17 cellular contexts compared by ENCODE assay signal in the genomic region with DNA sequence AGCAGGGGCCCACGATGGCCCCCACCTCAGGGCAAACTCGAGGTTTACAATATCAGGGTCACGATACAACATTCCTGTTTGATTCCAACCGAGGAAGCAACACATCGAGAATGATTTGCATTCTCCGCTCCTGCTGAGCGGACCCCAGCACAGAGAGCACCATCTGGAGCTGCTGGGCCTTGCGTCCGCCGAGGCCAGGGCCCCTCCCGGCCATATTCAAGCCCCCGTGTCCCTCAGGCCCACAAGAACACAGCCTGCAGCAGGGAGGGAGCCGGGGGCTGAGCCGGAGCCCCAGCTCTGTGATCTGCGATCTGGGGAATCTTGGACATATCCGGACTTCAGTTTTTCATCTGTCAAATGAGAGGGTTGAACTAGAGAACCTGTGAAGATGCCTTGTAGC.
DNase-seq lines count a peak whose midpoint lies in the region; ATAC-seq, FAIRE-seq and TF ChIP-seq lines count a peak whose summit lies in the region.
"Had no signal": no experiment of that assay in that cellular context is flagged by ENCODE, and none has a peak within 500 bp of the region (broad histone marks: within the 10 kb centered on the region; RNA-seq: fewer than 3 reads in every experiment).

No MANE protein-coding gene starts in this region.

- no peak overlapping the region for H3K14ac ChIP-seq in IMR-90 (replicated peaks; ENCODE audit: low read depth, low read length)

- no peak for TF ChIP-seq POLR2A in IMR-90 (IDR thresholded peaks at IDR 0.05; ENCODE audit: low read depth, low read length)
- no peak for TF ChIP-seq POLR2A in spleen (IDR thresholded peaks at IDR 0.05)

- no peak for ATAC-seq in IMR-90 (ENCODE audit: low read depth)
- no peak for ATAC-seq in HG03521 (IDR thresholded peaks at IDR 0.05; ENCODE audit: unreplicated experiment)

- H3K4me3 Mint-ChIP-seq in dendritic cell treated with granulocyte-macrophage colony-stimulating factor and Interleukin-4, amounts not matched to agents 40 ng/mL and 50 ng/mL, for 4 days: no peak overlapping the region
- H3K4me3 Mint-ChIP-seq in activated naive CD4-positive, alpha-beta T cell treated with anti-CD3 and anti-CD28 coated beads for 36 hours: no peak overlapping the region

- H2BK5ac ChIP-seq in IMR-90 (ENCODE audit: low read depth, low read length, poor library complexity, severe bottlenecking) (no peak overlapping the region), mesendoderm (ENCODE audit: low read length) (no peak overlapping the region)

- DNase-seq in IMR-90: no peak
- DNase-seq in mesendoderm: no peak
- DNase-seq in spleen: peak; percentile 25
- no peak for DNase-seq in BE2C
- no peak for DNase-seq in small intestine
- no peak for DNase-seq in activated naive CD4-positive, alpha-beta T cell treated with anti-CD3 and anti-CD28 coated beads for 36 hours
- DNase-seq: Caco-2, DMS153, GOT3, NCI-H1092, NCI-H2081, NCI-H510A, NCI-H82, PC-9 had no signal

- H3K4ac ChIP-seq in IMR-90 (ENCODE audit: low read depth, low read length) (no peak overlapping the region), mesendoderm (ENCODE audit: low read depth, low read length) (no peak overlapping the region)

- intact Hi-C loops in IMR-90 (cut with micrococcal nuclease): no loop called here
- intact Hi-C loops in dendritic cell treated with granulocyte-macrophage colony-stimulating factor and Interleukin-4, amounts not matched to agents 40 ng/mL and 50 ng/mL, for 4 days (cut with micrococcal nuclease): loop anchor here (5.0 kb wide), 1 partner anchor 140 kb away; no protein-coding TSS in a partner anchor
- intact Hi-C loops in spleen (cut with DNase I; ENCODE audit: low total_unique reads): no loop called here
- intact Hi-C loops in activated naive CD4-positive, alpha-beta T cell treated with anti-CD3 and anti-CD28 coated beads for 36 hours (cut with micrococcal nuclease): no loop called here

- no peaks in the 10 kb centered on the region for H3K27me3 Mint-ChIP-seq in dendritic cell treated with granulocyte-macrophage colony-stimulating factor and Interleukin-4, amounts not matched to agents 40 ng/mL and 50 ng/mL, for 4 days
- no peaks in the 10 kb centered on the region for H3K27me3 Mint-ChIP-seq in activated naive CD4-positive, alpha-beta T cell treated with anti-CD3 and anti-CD28 coated beads for 36 hours (ENCODE audit: low read depth)

- in situ Hi-C loops in IMR-90 (cut with MboI; ENCODE audit: low sequenced_read_pairs): no loop called here

- H2BK20ac ChIP-seq in IMR-90 (ENCODE audit: low read depth, low read length): no peak overlapping the region

- dilution Hi-C loops in IMR-90 (cut with HindIII; ENCODE audit: low sequenced_read_pairs, unreplicated experiment): no loop called here

- peak overlapping the region; percentile 93 for H3K27ac Mint-ChIP-seq in dendritic cell treated with granulocyte-macrophage colony-stimulating factor and Interleukin-4, amounts not matched to agents 40 ng/mL and 50 ng/mL, for 4 days
- H3K27ac Mint-ChIP-seq in activated naive CD4-positive, alpha-beta T cell treated with anti-CD3 and anti-CD28 coated beads for 36 hours: no peak overlapping the region

- H3K79me1 ChIP-seq in IMR-90 (ENCODE audit: low read depth in 1 of 2, low read length in 2 of 2) (no peaks in the 10 kb centered on the region), mesendoderm (ENCODE audit: low read length) (no peaks in the 10 kb centered on the region)

- H3K9me3 ChIP-seq in IMR-90 (ENCODE audit: control insufficient read depth, insufficient read depth, low read length): no peaks in the 10 kb centered on the region
- H3K9me3 ChIP-seq in spleen: no peaks in the 10 kb centered on the region
- H3K9me3 ChIP-seq in BE2C: no peaks in the 10 kb centered on the region
- H3K9me3 ChIP-seq in small intestine (ENCODE audit: control insufficient read depth, low read depth): no peaks in the 10 kb centered on the region
- H3K9me3 ChIP-seq: Caco-2 had no signal

- no peak for FAIRE-seq in small intestine (lab: Jason Lieb, UNC)

- H4K5ac ChIP-seq in IMR-90 (ENCODE audit: low read depth, low read length) (no peak overlapping the region), mesendoderm (ENCODE audit: low read length) (no peak overlapping the region)

- no peak for TF ChIP-seq CTCF in IMR-90 (conservative IDR thresholded peaks at IDR 0.05; ENCODE audit: low read depth, low read length)
- TF ChIP-seq CTCF in spleen (IDR thresholded peaks at IDR 0.05 in 8 of 11, conservative IDR thresholded peaks at IDR 0.05 in 3 of 11): no peak
- TF ChIP-seq CTCF in BE2C (IDR thresholded peaks at IDR 0.05; ENCODE audit: low read depth, low read length): no peak

- H3K4me3 ChIP-seq in IMR-90 (ENCODE audit: insufficient read depth, low read depth, low read length) (no peak overlapping the region), mesendoderm (ENCODE audit: low read length) (no peak overlapping the region), spleen (no peak overlapping the region), BE2C (ENCODE audit: low read depth, low read length) (no peak overlapping the region), small intestine (ENCODE audit: low read depth in 1 of 2, low read length in 2 of 2) (no peak overlapping the region)
- H3K4me3 ChIP-seq: PC-9 had no signal

- 30% methylated on average over 4 of the region's 16 CpGs; no CpG with 5 or more reads in 1 of the 2 experiments for WGBS in IMR-90 (ENCODE audit: extremely low coverage in 2 of 2, insufficient read length in 1 of 2), 2 experiments
- WGBS in mesendoderm (ENCODE audit: extremely low coverage, insufficient coverage, low lambda C conversion rate): no CpG with 5 or more reads among the region's 16 CpGs
- WGBS in spleen, 5 donors: 81 to 90% (median 87%) methylated on average over 10 to 16 of the region's 16 CpGs
- WGBS in small intestine, 3 donors: 79 to 90% (median 85%) methylated on average over 16 of the region's 16 CpGs

- H2AK5ac ChIP-seq in IMR-90 (ENCODE audit: low read depth, low read length) (no peak overlapping the region), mesendoderm (ENCODE audit: low read length) (no peak overlapping the region)

- H4K91ac ChIP-seq in IMR-90 (ENCODE audit: insufficient read depth, low read depth, low read length): no peak overlapping the region

- H3K9me1 ChIP-seq in IMR-90 (ENCODE audit: insufficient read depth, low read length): peaks cover 8% of the 10 kb centered on the region; the same call in 1 of the 2 replicates

- H2AK9ac ChIP-seq in IMR-90 (replicated peaks; ENCODE audit: low read depth, low read length, poor library complexity): peak overlapping the region; percentile 8

- H2BK15ac ChIP-seq in IMR-90 (ENCODE audit: low read depth, low read length) (no peak overlapping the region), mesendoderm (replicated peaks; ENCODE audit: low read depth) (no peak overlapping the region)

- no peaks in the 10 kb centered on the region for H3K9me3 Mint-ChIP-seq in dendritic cell treated with granulocyte-macrophage colony-stimulating factor and Interleukin-4, amounts not matched to agents 40 ng/mL and 50 ng/mL, for 4 days
- H3K9me3 Mint-ChIP-seq in activated naive CD4-positive, alpha-beta T cell treated with anti-CD3 and anti-CD28 coated beads for 36 hours: no peaks in the 10 kb centered on the region

- no peak overlapping the region for H3K27ac ChIP-seq in IMR-90 (ENCODE audit: insufficient read depth, low read length)
- H3K27ac ChIP-seq in mesendoderm (ENCODE audit: low read depth, low read length): no peak overlapping the region
- no peak overlapping the region for H3K27ac ChIP-seq in spleen
- H3K27ac ChIP-seq in small intestine (ENCODE audit: low read depth in 1 of 2, low read length in 1 of 2): no peak overlapping the region
- H3K27ac ChIP-seq: KMS-11, PC-9 had no signal

- H3K9ac ChIP-seq in IMR-90 (ENCODE audit: low read depth, low read length) (no peak overlapping the region), mesendoderm (ENCODE audit: low read length) (no peak overlapping the region)
- H3K9ac ChIP-seq: KMS-11 had no signal

- no TSS peak for BruUV-seq in IMR-90 (replicated peaks; lab: Mats Ljungman, UMichigan)

- H3K18ac ChIP-seq in IMR-90 (ENCODE audit: low read depth, low read length) (no peak overlapping the region), mesendoderm (ENCODE audit: low read length) (no peak overlapping the region)

- H3K36me3 ChIP-seq in IMR-90 (ENCODE audit: control insufficient read depth, insufficient read depth, low read length): no peaks in the 10 kb centered on the region
- no peaks in the 10 kb centered on the region for H3K36me3 ChIP-seq in mesendoderm (ENCODE audit: control insufficient read depth, insufficient read depth, low read length)
- H3K36me3 ChIP-seq in spleen: peaks cover 0 to 6% (median 0%) of the 10 kb centered on the region in 6 donors
- no peaks in the 10 kb centered on the region for H3K36me3 ChIP-seq in BE2C
- H3K36me3 ChIP-seq in small intestine (ENCODE audit: control insufficient read depth in 2 of 2, insufficient read depth in 2 of 2, low read length in 2 of 2): peaks cover 0 to 3% of the 10 kb centered on the region in 2 donors

- POLR2A ChIA-PET in IMR-90 (lab: Charles Lee; ENCODE audit: unreplicated experiment): no interaction called here

- CTCF ChIA-PET in IMR-90 (lab: Yijun Ruan, JAX): interaction anchor here (0.7 to 1.4 kb wide), 3 partner anchors 9 to 21 kb away, joined by 3 to 4 read pairs (median 3); no protein-coding TSS in a partner anchor
- CTCF ChIA-PET in activated naive CD4-positive, alpha-beta T cell treated with anti-CD3 and anti-CD28 coated beads for 36 hours (lab: Charles Lee): interaction anchor here (1.9 kb wide), 1 partner anchor 10 kb away, joined by 13 read pairs; no protein-coding TSS in a partner anchor

- no peak overlapping the region for H3K4me2 ChIP-seq in IMR-90 (ENCODE audit: low read depth, low read length)
- no peak overlapping the region for H3K4me2 ChIP-seq in mesendoderm (ENCODE audit: low read length)
- H3K4me2 ChIP-seq: KMS-11, PC-9 had no signal

- peaks cover 19% of the 10 kb centered on the region for H3K27me3 ChIP-seq in IMR-90 (ENCODE audit: control insufficient read depth, insufficient read depth, low read length)
- no peaks in the 10 kb centered on the region for H3K27me3 ChIP-seq in mesendoderm (ENCODE audit: insufficient read depth, low read length, poor library complexity)
- no peaks in the 10 kb centered on the region for H3K27me3 ChIP-seq in spleen (replicated peaks in 1 of 7)
- H3K27me3 ChIP-seq in BE2C: no peaks in the 10 kb centered on the region
- no peaks in the 10 kb centered on the region for H3K27me3 ChIP-seq in small intestine (ENCODE audit: control insufficient read depth in 2 of 2, insufficient read depth in 2 of 2, low read length in 2 of 2)

- peaks cover 30% of the 10 kb centered on the region for H3K36me3 Mint-ChIP-seq in dendritic cell treated with granulocyte-macrophage colony-stimulating factor and Interleukin-4, amounts not matched to agents 40 ng/mL and 50 ng/mL, for 4 days (ENCODE audit: low read depth)
- H3K36me3 Mint-ChIP-seq in activated naive CD4-positive, alpha-beta T cell treated with anti-CD3 and anti-CD28 coated beads for 36 hours (ENCODE audit: low read depth): no peaks in the 10 kb centered on the region

- H3K4me1 Mint-ChIP-seq in dendritic cell treated with granulocyte-macrophage colony-stimulating factor and Interleukin-4, amounts not matched to agents 40 ng/mL and 50 ng/mL, for 4 days (ENCODE audit: low read depth): peaks cover 96% of the 10 kb centered on the region
- peaks cover 14% of the 10 kb centered on the region for H3K4me1 Mint-ChIP-seq in activated naive CD4-positive, alpha-beta T cell treated with anti-CD3 and anti-CD28 coated beads for 36 hours (ENCODE audit: low read depth)

- no peak overlapping the region for H3K23ac ChIP-seq in IMR-90 (ENCODE audit: low read depth, low read length)
- no peak overlapping the region for H3K23ac ChIP-seq in mesendoderm (ENCODE audit: low read length)

- H2BK120ac ChIP-seq in IMR-90 (ENCODE audit: low read depth, low read length) (no peak overlapping the region), mesendoderm (ENCODE audit: low read depth, low read length) (no peak overlapping the region)

- TF ChIP-seq RAD21 in IMR-90 (IDR thresholded peaks at IDR 0.05; ENCODE audit: low read length): no peak

- H3K4me1 ChIP-seq in IMR-90 (ENCODE audit: control insufficient read depth, insufficient read depth, low read length) (no peaks in the 10 kb centered on the region), mesendoderm (ENCODE audit: control insufficient read depth, low read depth, low read length) (peaks cover 12% of the 10 kb centered on the region), spleen (peaks cover 3 to 47% (median 36%) of the 10 kb centered on the region in 6 donors), BE2C (peaks cover 4% of the 10 kb centered on the region; the same call in 1 of the 2 replicates), small intestine (ENCODE audit: control insufficient read depth in 2 of 2, insufficient read depth in 1 of 2, low read depth in 1 of 2, low read length in 1 of 2) (peaks cover 4 to 8% of the 10 kb centered on the region in 2 donors)

- no peak overlapping the region for H2AFZ ChIP-seq in IMR-90 (replicated peaks; ENCODE audit: low read length, poor library complexity)
- H2AFZ ChIP-seq: PC-9 had no signal

- H4K20me1 ChIP-seq in IMR-90 (ENCODE audit: insufficient read depth, low read length): no peaks in the 10 kb centered on the region

- H3K56ac ChIP-seq in IMR-90 (ENCODE audit: extremely low read depth, insufficient read depth, low read length): no peak overlapping the region
- peak overlapping the region; percentile 38 for H3K56ac ChIP-seq in mesendoderm (ENCODE audit: low read length)

- H3K79me2 ChIP-seq in mesendoderm (ENCODE audit: control insufficient read depth, insufficient read depth, low read length): no peaks in the 10 kb centered on the region

- H4K8ac ChIP-seq in IMR-90 (ENCODE audit: low read depth in 2 of 2, low read length in 2 of 2): no peak overlapping the region
- H4K8ac ChIP-seq in mesendoderm (ENCODE audit: low read depth, low read length): no peak overlapping the region
